ENCODE assay signal across 10 cellular contexts in genomic region chr17:34045990-34046389, GRCh38.
"Had no signal": no experiment of that assay in that cellular context is flagged by ENCODE, and none has a peak within 500 bp of the region (broad histone marks: within the 10 kb centered on the region; RNA-seq: fewer than 3 reads in every experiment).

No MANE protein-coding gene starts in this region.

- H3K27ac ChIP-seq: GM23248 had no signal

- H3K27ac Mint-ChIP-seq: H9, HFFc6 had no signal

- H3K36me3 ChIP-seq: HAP-1 had no signal

- H3K4me3 ChIP-seq: GM23248, HAP-1 had no signal

- H3K9me3 ChIP-seq: HAP-1 had no signal

- ATAC-seq: HCT116 had no signal

- DNase-seq: GM23248, GOT3, H7, H9, HCEC 1CT, HFFc6 had no signal

- H3K4me1 ChIP-seq: HAP-1 had no signal

- FAIRE-seq: H1, H54 had no signal

- H2AFZ ChIP-seq: GM23248 had no signal

- H3K4me3 Mint-ChIP-seq: H9, HFFc6 had no signal

- H3K9ac ChIP-seq: GM23248 had no signal
